In the genomic region with DNA sequence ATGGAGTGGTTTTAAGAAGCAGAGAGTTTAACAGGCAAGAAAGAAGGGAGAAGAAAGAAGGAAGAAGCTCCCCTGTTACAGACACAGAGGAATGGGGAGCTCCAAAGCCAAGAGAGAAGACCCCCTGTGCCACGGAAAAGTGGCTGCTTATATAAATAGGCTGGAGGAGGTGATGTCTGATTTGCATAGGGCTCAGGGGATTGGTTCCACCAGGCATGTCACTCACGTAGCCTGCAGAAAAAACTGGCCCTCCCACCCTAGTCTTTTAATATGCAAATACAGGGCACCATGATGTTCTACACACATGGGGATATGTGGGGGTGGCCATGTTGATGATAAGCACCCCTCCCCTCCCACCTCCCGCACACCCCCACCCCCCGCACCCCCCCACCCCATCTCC, we compare ENCODE assay signal across 15 cellular contexts.
DNase-seq lines count a peak whose midpoint lies in the region; ATAC-seq and TF ChIP-seq lines count a peak whose summit lies in the region.
"Had no signal": no experiment of that assay in that cellular context is flagged by ENCODE, and none has a peak within 500 bp of the region (broad histone marks: within the 10 kb centered on the region; RNA-seq: fewer than 3 reads in every experiment).

No MANE protein-coding gene starts in this region.

- H3K27me3 ChIP-seq in GM23338 (ENCODE audit: insufficient read depth) = no peaks in the 10 kb centered on the region
- H3K27me3 ChIP-seq in foreskin keratinocyte = no peaks in the 10 kb centered on the region
- H3K27me3 ChIP-seq in body of pancreas = no peaks in the 10 kb centered on the region

- H3K27me3 Mint-ChIP-seq in GM23338 (ENCODE audit: insufficient read depth, low read depth, poor library complexity) = peaks cover 7% of the 10 kb centered on the region

- H3K4me1 ChIP-seq in GM23338 (ENCODE audit: insufficient read depth) (peaks cover 6% of the 10 kb centered on the region), foreskin keratinocyte (peaks cover 32% of the 10 kb centered on the region), body of pancreas (peaks cover 38% of the 10 kb centered on the region)

- no peak overlapping the region for H3K4me3 ChIP-seq in GM23338
- no peak overlapping the region for H3K4me3 ChIP-seq in skin epidermis
- no peak overlapping the region for H3K4me3 ChIP-seq in body of pancreas

- H3K79me2 ChIP-seq in GM23338 (replicated peaks; ENCODE audit: insufficient read depth) = no peaks in the 10 kb centered on the region

- H3F3A ChIP-seq in GM23338 (replicated peaks; ENCODE audit: low read depth) = no peaks in the 10 kb centered on the region

- H3K4me2 ChIP-seq in GM23338 = no peak overlapping the region

- H3K4me1 Mint-ChIP-seq in GM23338 = peaks cover 11% of the 10 kb centered on the region
- H3K4me1 Mint-ChIP-seq: CD14-positive monocyte had no signal

- TF ChIP-seq POLR2A in body of pancreas (IDR thresholded peaks at IDR 0.05) = no peak

- ATAC-seq in GM23338 = no peak
- ATAC-seq in foreskin keratinocyte = no peak
- ATAC-seq in HG03039 (IDR thresholded peaks at IDR 0.05; ENCODE audit: unreplicated experiment) = no peak
- ATAC-seq in body of pancreas = no peak

- TF ChIP-seq CTCF in GM23338 (conservative IDR thresholded peaks at IDR 0.05; ENCODE audit: low read depth in 2 of 2) (no peak), RWPE1 (conservative IDR thresholded peaks at IDR 0.05; ENCODE audit: low read depth) (no peak), foreskin keratinocyte (conservative IDR thresholded peaks at IDR 0.05) (no peak), body of pancreas (IDR thresholded peaks at IDR 0.05) (no peak)

- H3K27ac Mint-ChIP-seq in GM23338 = no peak overlapping the region

- peaks cover 2% of the 10 kb centered on the region; the same call in 1 of the 2 replicates for H3K9me2 ChIP-seq in GM23338 (ENCODE audit: insufficient read depth)

- H3K36me3 Mint-ChIP-seq in GM23338 (ENCODE audit: low read depth) = peaks cover 5% of the 10 kb centered on the region; the same call in 1 of the 3 replicates
- H3K36me3 Mint-ChIP-seq: CD14-positive monocyte had no signal

- H3K27ac ChIP-seq in GM23338 (ENCODE audit: low read depth) (no peak overlapping the region), RWPE1 (peak overlapping the region; percentile 97), foreskin keratinocyte (peak overlapping the region; percentile 96), skin epidermis (peak overlapping the region in 11 of 21 experiments; percentile 77 to 95 (median 85)), body of pancreas (no peak overlapping the region)

- 69 to 86% methylated on average over 4 of the region's 4 CpGs for whole genome bisulfite sequencing in body of pancreas, 2 donors

- no peak overlapping the region for H2AFZ ChIP-seq in GM23338

- CTCF ChIA-PET in RWPE1 (lab: Yijun Ruan, JAX) = no interaction called here

- no peaks in the 10 kb centered on the region for H3K9me3 ChIP-seq in body of pancreas
- H3K9me3 ChIP-seq: Caco-2 had no signal

- H4K20me1 ChIP-seq in GM23338 (replicated peaks; ENCODE audit: insufficient read depth) = no peaks in the 10 kb centered on the region

- no peaks in the 10 kb centered on the region; the same call in 1 of the 3 replicates for H3K9me3 Mint-ChIP-seq in GM23338

- H3K36me3 ChIP-seq in GM23338 (ENCODE audit: insufficient read depth) = no peaks in the 10 kb centered on the region
- H3K36me3 ChIP-seq in body of pancreas (replicated peaks in 1 of 2; ENCODE audit: insufficient read depth in 1 of 2, low read depth in 2 of 2) = no peaks in the 10 kb centered on the region

- DNase-seq in GM23338 (ENCODE audit: low spot score) (peak; percentile 21), RWPE1 (ENCODE audit: low spot score) (no peak), foreskin keratinocyte (no peak), body of pancreas (no peak), NCI-H748 (lab: John Stamatoyannopoulos, UW; ENCODE audit: unreplicated experiment) (no peak)
- DNase-seq: Caco-2, HCEC 1CT, IMR-90, MV-4-11, NCI-H1417 treated with DMSO at 0.1 percent for 48 hours, NCI-H2029, NCI-H510A had no signal

- no peak overlapping the region for H3K4me3 Mint-ChIP-seq in GM23338
- H3K4me3 Mint-ChIP-seq: CD14-positive monocyte had no signal

- intact Hi-C loops in body of pancreas (cut with DNase I) = no loop called here

- POLR2A ChIA-PET in RWPE1 (lab: Yijun Ruan, JAX; ENCODE audit: low non-redundant PET) = no interaction called here

TF ChIP-seq in GM23338, 12 proteins besides CTCF, POLR2A, EP300 and RAD21:
- TF ChIP-seq NANOG (IDR thresholded peaks at IDR 0.05; ENCODE audit: borderline replicate concordance) = no peak
- no peak for TF ChIP-seq STAT1 (IDR thresholded peaks at IDR 0.05; ENCODE audit: unreplicated experiment)
- TF ChIP-seq POLR2AphosphoS5 (IDR thresholded peaks at IDR 0.05; ENCODE audit: low read depth) = no peak
- TF ChIP-seq CREB1 (CRISPR knock-in tag; IDR thresholded peaks at IDR 0.05; ENCODE audit: low read depth) = no peak
- TF ChIP-seq JUNB (IDR thresholded peaks at IDR 0.05; ENCODE audit: unreplicated experiment) = no peak
- no peak for TF ChIP-seq EZH2phosphoT487 (IDR thresholded peaks at IDR 0.05; ENCODE audit: unreplicated experiment)
- no peak for TF ChIP-seq ZNF114 (CRISPR knock-in tag; IDR thresholded peaks at IDR 0.05)

Comparison
In these comparisons a context has a peak if more than half of its experiments do, and no peak if none do; other contexts are left out.
1. H3K27ac ChIP-seq: peak in RWPE1 (single experiment), foreskin keratinocyte (single experiment) and skin epidermis (11 of 21); none in GM23338 (single experiment) and body of pancreas (0 of 4).